9 cellular contexts compared by ENCODE assay signal in the genomic region with DNA sequence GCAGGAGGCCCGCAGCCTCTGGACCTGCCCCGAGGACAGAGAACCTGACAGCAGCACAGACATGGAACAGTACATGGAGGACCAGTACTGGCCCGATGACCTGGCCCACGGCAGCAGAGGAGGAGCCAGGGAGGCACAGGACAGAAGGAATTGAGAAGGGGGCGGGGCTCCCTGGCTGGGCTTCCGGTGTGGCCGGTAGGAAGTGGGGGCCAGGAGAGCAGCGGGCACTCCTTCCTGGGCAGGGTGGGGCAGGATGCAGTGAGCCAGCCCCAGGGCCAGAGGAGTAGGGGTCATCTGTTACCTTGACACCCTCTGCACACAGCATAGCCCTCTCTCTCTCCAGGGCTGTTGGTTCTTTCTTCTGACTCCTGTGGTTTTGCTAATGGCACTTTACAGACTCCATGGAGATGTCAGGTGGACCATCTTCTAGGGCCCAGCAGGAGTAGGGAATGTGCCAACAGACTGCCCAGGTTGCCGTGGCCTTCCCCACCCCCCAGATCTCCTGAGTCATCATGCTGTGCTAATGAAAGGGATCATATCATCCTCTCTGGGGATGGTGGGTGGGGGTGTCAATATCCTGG. TPM values are rescaled to one million over a fixed set of nuclear protein-coding genes. Genes with fewer than 3 reads are reported as not detected.
DNase-seq lines count a peak whose midpoint lies in the region; ATAC-seq, FAIRE-seq and TF ChIP-seq lines count a peak whose summit lies in the region.
"Had no signal": no experiment of that assay in that cellular context is flagged by ENCODE, and none has a peak within 500 bp of the region (broad histone marks: within the 10 kb centered on the region; RNA-seq: fewer than 3 reads in every experiment).

No MANE protein-coding gene starts in this region.

- H3K27ac ChIP-seq in 22Rv1: peak overlapping the region; percentile 13; the same call in 1 of the 2 replicates

- no peak for TF ChIP-seq CTCF in 22Rv1 (IDR thresholded peaks at IDR 0.05)

- no peak for FAIRE-seq in H54 (lab: Jason Lieb, UNC)

- peak; percentile 10 for DNase-seq in H54 (ENCODE audit: insufficient read length, low spot score)
- DNase-seq in amniotic epithelial cell (ENCODE audit: low read depth): peak; percentile 27
- peak; percentile 71 to 84 for DNase-seq in lung microvascular endothelial cell (ENCODE audit: low read depth in 2 of 2)
- DNase-seq in hypothalamus (lab: John Stamatoyannopoulos, UW): no peak
- no peak for DNase-seq in NOMO-1 (lab: John Stamatoyannopoulos, UW; ENCODE audit: unreplicated experiment in 2 of 2)
- no peak for DNase-seq in islet precursor cell
- DNase-seq: substantia nigra had no signal

- no peak for TF ChIP-seq POLR2A in H54 (IDR thresholded peaks at IDR 0.05; ENCODE audit: low read depth, low read length)

- no peak for ATAC-seq in GM18520 (IDR thresholded peaks at IDR 0.05; ENCODE audit: unreplicated experiment)

RNA-seq across cellular contexts. Expression of gene ISG20, which starts 8.6 kb away (rescaled TPM):
- 13.5 and 54.4 TPM in 2 replicates for total RNA-seq in lung microvascular endothelial cell

RNA-seq across cellular contexts. Expression of gene AEN, which starts 9.1 kb away (rescaled TPM):
- total RNA-seq in lung microvascular endothelial cell: 36.4 and 37.5 TPM in 2 replicates

Comparison
In these comparisons a context has a peak if more than half of its experiments do, and no peak if none do; other contexts are left out.
1. DNase-seq: peak in H54 (single experiment), amniotic epithelial cell (single experiment) and lung microvascular endothelial cell (2 of 2); none in hypothalamus (0 of 51), NOMO-1 (0 of 2) and islet precursor cell (single experiment).